Comparison of ENCODE assay signal across 8 cellular contexts in the genomic region with DNA sequence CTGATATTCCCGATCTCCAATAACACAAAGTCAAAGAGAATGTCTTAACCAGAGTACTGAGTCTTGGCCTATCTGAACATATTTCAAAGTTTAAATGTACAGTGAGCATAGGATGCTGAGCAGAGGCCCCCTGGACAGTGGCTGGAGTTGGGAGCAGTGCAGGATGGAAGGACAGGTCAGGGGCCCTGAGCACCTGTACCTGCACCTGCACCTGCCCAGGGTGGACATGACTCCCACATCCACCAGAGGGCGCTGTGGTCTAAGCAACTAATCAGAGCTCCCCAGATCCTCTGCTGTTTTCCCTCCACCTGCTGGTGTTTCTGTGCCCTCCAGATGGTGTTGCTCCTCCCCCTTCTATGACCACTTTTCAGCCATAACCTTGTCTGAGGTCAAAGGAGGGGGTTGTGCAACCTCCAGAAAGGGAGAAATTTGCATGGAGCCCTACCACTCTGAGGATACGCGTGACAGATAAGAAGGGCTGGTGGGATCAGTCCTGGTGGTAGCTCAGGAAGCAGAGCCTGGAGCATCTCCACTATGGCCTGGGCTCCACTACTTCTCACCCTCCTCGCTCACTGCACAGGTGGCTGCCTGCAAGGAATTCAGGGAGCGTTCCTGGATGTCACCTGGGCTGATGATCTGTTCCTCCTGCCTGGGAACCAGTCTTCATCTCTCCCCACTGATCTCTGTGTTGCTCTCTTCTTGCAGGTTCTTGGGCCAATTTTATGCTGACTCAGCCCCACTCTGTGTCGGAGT. TPM values are rescaled to one million over a fixed set of nuclear protein-coding genes. Genes with fewer than 3 reads are reported as not detected.
DNase-seq lines count a peak whose midpoint lies in the region; ATAC-seq and TF ChIP-seq lines count a peak whose summit lies in the region.

No MANE protein-coding gene starts in this region.

- no peak overlapping the region for H3K27ac ChIP-seq in colonic mucosa

- CTCF ChIA-PET in AG04449 (lab: Yijun Ruan, JAX) = interaction anchor here (0.7 to 3.1 kb wide), 7 partner anchors 9 to 19 kb away, joined by 3 to 10 read pairs (median 4); no protein-coding TSS in a partner anchor

- POLR2A ChIA-PET in AG04449 (lab: Yijun Ruan, JAX) = no interaction called here

- no peaks in the 10 kb centered on the region for H3K36me3 Mint-ChIP-seq in memory B cell

- no peak overlapping the region for H3K9ac ChIP-seq in colonic mucosa (ENCODE audit: low read depth in 2 of 2, low read length in 2 of 2)

- intact Hi-C loops in colonic mucosa (cut with DNase I) = no loop called here

- peaks cover 26% of the 10 kb centered on the region for H3K4me1 Mint-ChIP-seq in memory B cell

- DNase-seq in AG04449 (ENCODE audit: low read depth, low spot score) = no peak
- DNase-seq in NCI-H2227 (lab: John Stamatoyannopoulos, UW; ENCODE audit: unreplicated experiment) = peak; percentile 72
- DNase-seq in activated CD4-positive, alpha-beta T cell treated with anti-CD3 and anti-CD28 coated beads for 24 hours (ENCODE audit: low read depth in 2 of 2) = peak; percentile 71 to 86
- peak; percentile 83 for DNase-seq in colonic mucosa
- peak; percentile 87 to 93 for DNase-seq in memory B cell (ENCODE audit: low spot score in 2 of 2)
- peak; percentile 42 to 77 for DNase-seq in stimulated activated CD8-positive, alpha-beta memory T cell treated with anti-CD3 and anti-CD28 coated beads, Interleukin-7, amount 100 ng/mL, for 1 hour (ENCODE audit: low read depth in 2 of 2)

- H3K27me3 ChIP-seq in colonic mucosa = no peaks in the 10 kb centered on the region

- H3K27me3 Mint-ChIP-seq in memory B cell = no peaks in the 10 kb centered on the region

- peak; percentile 81 for TF ChIP-seq CTCF in AG04449 (IDR thresholded peaks at IDR 0.05; ENCODE audit: insufficient read depth, low read length, missing control alignments)
- TF ChIP-seq CTCF in colonic mucosa (IDR thresholded peaks at IDR 0.05) = peak; percentile 93

- H3K36me3 ChIP-seq in colonic mucosa = no peaks in the 10 kb centered on the region

- no peaks in the 10 kb centered on the region for H3K9me3 Mint-ChIP-seq in memory B cell

- H3K27ac Mint-ChIP-seq in memory B cell = peak overlapping the region; percentile 81

- ATAC-seq in GM18517 (IDR thresholded peaks at IDR 0.05; ENCODE audit: unreplicated experiment) (peak; percentile 75), HG03066 (IDR thresholded peaks at IDR 0.05; ENCODE audit: low read depth, unreplicated experiment) (peak; percentile 59), memory B cell (ENCODE audit: low read depth) (peak; percentile 75)

- H3K4me3 ChIP-seq in AG04449 (ENCODE audit: low read depth, low read length) = no peak overlapping the region
- no peak overlapping the region for H3K4me3 ChIP-seq in colonic mucosa

- peak overlapping the region; percentile 81 for H3K4me3 Mint-ChIP-seq in memory B cell

- H3K4me1 ChIP-seq in colonic mucosa = no peaks in the 10 kb centered on the region

- H3K9me3 ChIP-seq in colonic mucosa = no peaks in the 10 kb centered on the region

RNA-seq across cellular contexts. Expression of gene VPREB1, which starts 49.1 kb away (rescaled TPM):
- total RNA-seq in colonic mucosa = not detected
